Comparison of ENCODE assay signal across 1 cellular context in genomic region chr2:7119504-7119835, GRCh38.
TF ChIP-seq lines count a peak whose summit lies in the region.

No MANE protein-coding gene starts in this region.

TF ChIP-seq in SK-N-SH treated with all-trans-retinoic acid at 6 μM for 48 hours, 23 proteins besides CTCF, POLR2A, EP300 and RAD21 (continued from another document):
- no peak for TF ChIP-seq TSHZ2 (CRISPR knock-in tag; IDR thresholded peaks at IDR 0.05)
- TF ChIP-seq ZFP30 (CRISPR knock-in tag; IDR thresholded peaks at IDR 0.05), result no peak
TF ChIP-seq in SK-N-SH treated with all-trans-retinoic acid at 6 μM for 48 hours: peak in this region for 1.
